26 cellular contexts compared by ENCODE assay signal in genomic region chr11:66299189-66299588, GRCh38. TPM values are rescaled to one million over a fixed set of nuclear protein-coding genes. Genes with fewer than 3 reads are reported as not detected.
"Had no signal": no experiment of that assay in that cellular context is flagged by ENCODE, and none has a peak within 500 bp of the region (broad histone marks: within the 10 kb centered on the region; RNA-seq: fewer than 3 reads in every experiment).

No MANE protein-coding gene starts in this region.

- H3K4me1 ChIP-seq: body of pancreas, SJSA1 had no signal

- H3K4me3 ChIP-seq: body of pancreas, SJSA1 had no signal

- DNase-seq: activated B cell treated with CpG ODN at 0.5 μM for 24 hours; activated CD4-positive, alpha-beta T cell treated with anti-CD3 and anti-CD28 coated beads for 1 hour; activated CD4-positive, alpha-beta T cell treated with anti-CD3 and anti-CD28 coated beads, Interleukin-2, amount 10 ng/mL, durations not matched to agents 24 days and 14 days; activated CD4-positive, alpha-beta T cell treated with anti-CD3 and anti-CD28 coated beads, Interleukin-2, amount 50 U/mL, for 48 hours; activated CD8-positive, alpha-beta memory T cell treated with anti-CD3 and anti-CD28 coated beads, Interleukin-2, amount 10 ng/mL, durations not matched to agents 7 days and 5 days; activated effector memory CD4-positive, alpha-beta T cell treated with Interleukin-2 at 50 U/mL for 16 hours; activated naive CD4-positive, alpha-beta T cell; activated T-cell treated with anti-CD3 and anti-CD28 coated beads, Interleukin-2, amount 50 U/mL, for 24 hours; aorta; body of pancreas; Karpas-422; NCI-H1105 treated with DMSO at 0.1 percent for 48 hours; NCI-H1436 treated with DMSO at 0.1 percent for 48 hours; NCI-H187; NCI-H2081; NCI-H446; NCI-H524; RPMI8226; SHP77; SW 1271 had no signal

- H3K36me3 ChIP-seq: SJSA1 had no signal

- H3K27me3 ChIP-seq: body of pancreas had no signal

- ATAC-seq: activated CD8-positive, alpha-beta memory T cell treated with anti-CD3 and anti-CD28 coated beads, Interleukin-2, amount 10 ng/mL, durations not matched to agents 7 days and 5 days; body of pancreas; Panc1; SK-N-SH treated with all-trans-retinoic acid at 6 μM for 48 hours had no signal

- H3K9me3 ChIP-seq: body of pancreas, SJSA1 had no signal

- H3K27ac ChIP-seq: body of pancreas, SJSA1 had no signal

RNA-seq across cellular contexts. Expression of gene TMEM151A, which starts 7.5 kb away (rescaled TPM):
- total RNA-seq: activated B cell treated with CpG ODN at 0.5 μM for 24 hours; activated CD4-positive, alpha-beta T cell treated with anti-CD3 and anti-CD28 coated beads, Interleukin-2, amount 10 ng/mL, durations not matched to agents 24 days and 14 days; activated CD8-positive, alpha-beta memory T cell treated with anti-CD3 and anti-CD28 coated beads, Interleukin-2, amount 10 ng/mL, durations not matched to agents 7 days and 5 days; activated T-helper 1 cell treated with anti-CD3 and anti-CD28 coated beads, Interleukin-12 subunit alpha, Interleukin-12 subunit beta, Interleukin-2, Interleukin-4 antibody, amounts not matched to agents 30 ng/mL and 10 ng/mL and 1 ng/mL, durations not matched to agents 14 hours and 24 hours and 36 hours; OCI-LY7; T-helper 1 cell treated with Interleukin-12 subunit alpha and Interleukin-12 subunit beta and Interleukin-4 antibody, amounts not matched to agents 30 ng/mL and 1 ng/mL, for 36 hours had no signal
- polyA plus RNA-seq: aorta had no signal

RNA-seq across cellular contexts. Expression of gene CD248, which starts 17.7 kb away (rescaled TPM):
- total RNA-seq: activated CD4-positive, alpha-beta T cell treated with anti-CD3 and anti-CD28 coated beads, Interleukin-2, amount 10 ng/mL, durations not matched to agents 24 days and 14 days; activated T-helper 1 cell treated with anti-CD3 and anti-CD28 coated beads, Interleukin-12 subunit alpha, Interleukin-12 subunit beta, Interleukin-2, Interleukin-4 antibody, amounts not matched to agents 30 ng/mL and 10 ng/mL and 1 ng/mL, durations not matched to agents 14 hours and 24 hours and 36 hours had no signal
